Comparison of ENCODE assay signal across 8 cellular contexts in the genomic region with DNA sequence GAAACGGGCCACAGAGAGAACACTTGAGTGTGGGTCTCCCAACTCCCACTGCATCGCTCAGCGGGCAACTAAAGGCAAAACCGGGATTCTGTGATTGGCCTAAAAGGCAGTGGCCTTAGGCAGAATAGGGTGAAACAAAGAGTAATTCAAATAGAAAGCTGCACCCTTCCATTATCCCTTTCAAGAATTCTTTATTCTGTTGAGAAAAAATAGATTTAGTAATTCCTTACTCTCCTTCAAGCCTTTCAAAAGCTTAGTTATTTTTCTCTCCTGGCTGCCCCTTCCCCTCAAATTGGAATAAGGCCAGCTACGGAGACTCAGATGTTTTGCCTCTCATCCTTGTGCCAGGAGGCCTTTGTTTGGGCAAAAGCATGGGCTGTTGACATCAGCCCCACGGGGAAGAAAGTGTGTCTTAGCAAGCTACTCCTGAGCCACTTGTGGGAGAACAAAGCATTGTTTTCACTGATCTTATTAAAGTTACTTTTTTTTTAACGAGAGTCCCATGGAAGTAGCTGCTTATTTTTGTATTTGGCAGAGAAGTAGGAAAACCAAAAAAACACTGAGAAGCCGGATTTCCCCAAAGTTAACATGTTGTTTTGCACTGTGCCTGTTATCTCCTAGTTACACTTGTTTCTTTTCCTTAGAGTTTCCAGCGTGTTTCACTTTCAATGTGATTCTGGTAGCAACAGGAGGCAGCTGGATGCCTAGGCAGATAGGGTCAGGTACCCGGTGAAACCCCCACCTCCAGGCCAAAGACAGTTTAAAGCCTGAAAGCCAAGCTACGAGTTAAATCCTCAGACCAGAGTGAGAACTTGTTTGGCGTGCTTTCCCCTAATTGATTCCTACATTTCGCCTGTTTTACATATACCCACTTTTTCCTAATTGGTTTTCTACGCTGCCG. TPM values are rescaled to one million over a fixed set of nuclear protein-coding genes. Genes with fewer than 3 reads are reported as not detected.
DNase-seq lines count a peak whose midpoint lies in the region; ATAC-seq and TF ChIP-seq lines count a peak whose summit lies in the region.

No MANE protein-coding gene starts in this region.

- peaks cover 50 to 51% (median 51%) of the 10 kb centered on the region in 3 donors for H3K4me1 Mint-ChIP-seq in T-cell

- peak overlapping the region; percentile 92 to 99 (median 99) for H3K4me3 Mint-ChIP-seq in T-cell

- no peaks in the 10 kb centered on the region for H3K27me3 Mint-ChIP-seq in T-cell

- ATAC-seq in HCT116 (no peak), T-cell (replicated peaks in 1 of 4) (no peak), GM18861 (IDR thresholded peaks at IDR 0.05; ENCODE audit: unreplicated experiment) (no peak), HG03039 (IDR thresholded peaks at IDR 0.05; ENCODE audit: unreplicated experiment) (no peak)

- RAD21 ChIA-PET in HCT116 (lab: Charles Lee; ENCODE audit: low non-redundant PET in 1 of 2, low total read pairs in 2 of 2, uncharacterized antibody in 2 of 2, unreplicated experiment in 2 of 2): no interaction called here

- H3K9me3 ChIP-seq in HCT116 (ENCODE audit: control insufficient read depth in 1 of 2, insufficient read depth in 1 of 2, low read depth in 1 of 2, low read length in 2 of 2): no peaks in the 10 kb centered on the region
- no peaks in the 10 kb centered on the region for H3K9me3 ChIP-seq in esophagus muscularis mucosa
- H3K9me3 ChIP-seq in parathyroid adenoma (ENCODE audit: control insufficient read depth, low read length): no peaks in the 10 kb centered on the region

- POLR2A ChIA-PET in HCT116 (lab: Charles Lee): no interaction called here
- POLR2A ChIA-PET in T-cell (lab: Charles Lee): interaction anchor here (1.0 to 1.3 kb wide), 2 partner anchors 95 kb away, joined by 3 read pairs; no protein-coding TSS in a partner anchor

- TF ChIP-seq POLR2A in HCT116 (IDR thresholded peaks at IDR 0.05; ENCODE audit: borderline replicate concordance, extremely low read depth, insufficient read depth, insufficient read length) (no peak), esophagus muscularis mucosa (IDR thresholded peaks at IDR 0.05; ENCODE audit: low read depth) (no peak)

- 47% methylated on average over 15 of the region's 15 CpGs for WGBS in esophagus muscularis mucosa

- DNase-seq in HCT116 (ENCODE audit: low read depth, low spot score) (no peak), T-cell (no peak), esophagus muscularis mucosa (ENCODE audit: extremely low spot score) (no peak), RPMI8226 (no peak), NCI-H510A treated with DMSO at 0.1 percent for 48 hours (lab: John Stamatoyannopoulos, UW) (no peak)

- H3K27ac ChIP-seq in HCT116 (ENCODE audit: low read depth, low read length) (no peak overlapping the region), esophagus muscularis mucosa (replicated peaks in 1 of 4) (peak overlapping the region; percentile 62 to 83 (median 73)), parathyroid adenoma (peak overlapping the region; percentile 74)

- no peaks in the 10 kb centered on the region for H3K36me3 ChIP-seq in HCT116 (ENCODE audit: control insufficient read depth in 1 of 2, insufficient read depth in 2 of 2, low read length in 2 of 2)
- H3K36me3 ChIP-seq in esophagus muscularis mucosa: no peaks in the 10 kb centered on the region
- H3K36me3 ChIP-seq in parathyroid adenoma (ENCODE audit: control insufficient read depth, insufficient read depth, low read length): no peaks in the 10 kb centered on the region

- H4K20me1 ChIP-seq in HCT116 (ENCODE audit: insufficient read depth): no peaks in the 10 kb centered on the region

- TF ChIP-seq EP300 in esophagus muscularis mucosa (IDR thresholded peaks at IDR 0.05): no peak

- 0 out of 2 replicates have a peak, but pooled peaks cover 4% of the 10 kb centered on the region for H3K79me2 ChIP-seq in HCT116 (ENCODE audit: insufficient read depth, low read length)
- peaks cover 12% of the 10 kb centered on the region for H3K79me2 ChIP-seq in parathyroid adenoma

- H2AFZ ChIP-seq in HCT116 (ENCODE audit: low read depth, low read length, poor library complexity, severe bottlenecking) (no peak overlapping the region), parathyroid adenoma (peak overlapping the region; percentile 83)

- H3K9me2 ChIP-seq in HCT116 (ENCODE audit: insufficient read depth): no peaks in the 10 kb centered on the region

- no peaks in the 10 kb centered on the region for H3K9me3 Mint-ChIP-seq in T-cell

- no peak overlapping the region for H3K4me3 ChIP-seq in HCT116 (replicated peaks in 1 of 2; ENCODE audit: low read depth in 1 of 2, low read length in 2 of 2)
- peak overlapping the region; percentile 63 to 76 (median 66) for H3K4me3 ChIP-seq in esophagus muscularis mucosa
- H3K4me3 ChIP-seq in parathyroid adenoma (ENCODE audit: low read depth, low read length): peak overlapping the region; percentile 75

- CTCF ChIA-PET in HCT116 (lab: Charles Lee) (interaction anchor here (0.8 to 1.6 kb wide), 2 partner anchors 83 kb away, joined by 3 to 6 read pairs; no protein-coding TSS in a partner anchor), T-cell (lab: Charles Lee) (interaction anchor here (0.7 to 3.0 kb wide), 11 partner anchors 14 to 207 kb away, joined by 3 to 34 read pairs (median 4); partner anchors contain the start of gene RPL39L (in 1 of the 2))

- intact Hi-C loops in HCT116 (cut with micrococcal nuclease): loop anchor here (5.0 kb wide), 1 partner anchor 85 kb away; no protein-coding TSS in a partner anchor
- intact Hi-C loops in esophagus muscularis mucosa (cut with DNase I): no loop called here

- H3K9ac ChIP-seq in HCT116 (ENCODE audit: low read length) (no peak overlapping the region), parathyroid adenoma (no peak overlapping the region)

- H3K27me3 ChIP-seq in HCT116 (ENCODE audit: insufficient read depth, low read length) (no peaks in the 10 kb centered on the region), esophagus muscularis mucosa (peaks cover 0 to 24% (median 0%) of the 10 kb centered on the region in 4 donors), parathyroid adenoma (ENCODE audit: control insufficient read depth, insufficient read depth, low read length) (no peaks in the 10 kb centered on the region)

- H3K4me2 ChIP-seq in HCT116 (ENCODE audit: low read length): no peak overlapping the region
- H3K4me2 ChIP-seq in parathyroid adenoma (ENCODE audit: low read length): peak overlapping the region; percentile 86

- no peak for TF ChIP-seq CTCF in HCT116 (IDR thresholded peaks at IDR 0.05 in 2 of 3, conservative IDR thresholded peaks at IDR 0.05 in 1 of 3; ENCODE audit: borderline replicate concordance in 1 of 3, insufficient read depth in 1 of 3, low read depth in 2 of 3, low read length in 2 of 3)
- TF ChIP-seq CTCF in esophagus muscularis mucosa (IDR thresholded peaks at IDR 0.05): no peak
- no peak for TF ChIP-seq CTCF in parathyroid adenoma (IDR thresholded peaks at IDR 0.05)

- TSS peak; percentile 43 for BruUV-seq in HCT116 (replicated peaks; lab: Mats Ljungman, UMichigan)

- peaks cover 22% of the 10 kb centered on the region for H3K36me3 Mint-ChIP-seq in T-cell

- H3K4me1 ChIP-seq in HCT116 (ENCODE audit: control insufficient read depth in 1 of 2, insufficient read depth in 2 of 2, low read length in 2 of 2): peaks cover 16 to 18% of the 10 kb centered on the region in 2 experiments
- peaks cover 21 to 45% (median 32%) of the 10 kb centered on the region in 4 donors for H3K4me1 ChIP-seq in esophagus muscularis mucosa
- peaks cover 5% of the 10 kb centered on the region for H3K4me1 ChIP-seq in parathyroid adenoma

- no peak for TF ChIP-seq RAD21 in HCT116 (IDR thresholded peaks at IDR 0.05; ENCODE audit: low read depth)

- H3K27ac Mint-ChIP-seq in T-cell: peak overlapping the region; percentile 97 to 98

TF ChIP-seq in HCT116, 20 proteins besides CTCF, POLR2A, EP300 and RAD21:
- TF ChIP-seq ELF1 (IDR thresholded peaks at IDR 0.05; ENCODE audit: borderline replicate concordance, low read depth) (no peak), JUND (IDR thresholded peaks at IDR 0.05) (no peak), CEBPB (IDR thresholded peaks at IDR 0.05; ENCODE audit: low read depth) (no peak), SRF (IDR thresholded peaks at IDR 0.05; ENCODE audit: low read depth) (no peak), ZBTB33 (IDR thresholded peaks at IDR 0.05; ENCODE audit: extremely low read depth, insufficient replicate concordance, low read length) (no peak)

RNA-seq across cellular contexts. Expression of gene ST6GAL1, which starts 2.2 kb away (rescaled TPM):
- total RNA-seq in HCT116 (2021; ENCODE audit: unreplicated experiment): 15.6 TPM
- 6.9 and 7.1 TPM in 2 replicates for polyA plus RNA-seq in HCT116 (2012)
- 100 to 1,000 TPM; 148 to 237 (median 212) TPM for total RNA-seq in T-cell
- 10 to 100 TPM; 15.4 to 29.6 (median 24.4) TPM for total RNA-seq in esophagus muscularis mucosa

Comparison
In these comparisons a context has a peak if more than half of its experiments do, and no peak if none do; other contexts are left out.
1. H3K4me3 ChIP-seq: peak in esophagus muscularis mucosa (4 of 4) and parathyroid adenoma (single experiment); none in HCT116 (0 of 2).